In genomic region chr4:41285202-41285876, GRCh38 we compare ENCODE assay signal across 19 cellular contexts.
"Had no signal": no experiment of that assay in that cellular context is flagged by ENCODE, and none has a peak within 500 bp of the region (broad histone marks: within the 10 kb centered on the region; RNA-seq: fewer than 3 reads in every experiment).

No MANE protein-coding gene starts in this region.

- H3K4me3 ChIP-seq: ascending aorta, esophagus muscularis mucosa, heart left ventricle, neural progenitor cell, stomach, thoracic aorta had no signal

- H3K4me1 ChIP-seq: ascending aorta, neural progenitor cell had no signal

- H3K9ac ChIP-seq: neural progenitor cell, parathyroid adenoma had no signal

- H3K36me3 ChIP-seq: ascending aorta, esophagus muscularis mucosa, heart left ventricle, neural progenitor cell, stomach, thoracic aorta had no signal

- H3K79me2 ChIP-seq: parathyroid adenoma had no signal

- H3K27ac ChIP-seq: ascending aorta, esophagus muscularis mucosa, heart left ventricle, neural progenitor cell, stomach, thoracic aorta had no signal

- H3K27me3 ChIP-seq: ascending aorta, esophagus muscularis mucosa, heart left ventricle, neural progenitor cell had no signal

- H3K9me3 ChIP-seq: ascending aorta, esophagus muscularis mucosa, stomach, thoracic aorta had no signal

- ATAC-seq: activated CD8-positive, alpha-beta T cell treated with anti-CD3 and anti-CD28 coated beads for 36 hours; activated T-cell treated with anti-CD3 and anti-CD28 coated beads, Interleukin-2, amount 50 U/mL, for 72 hours; heart left ventricle; left lobe of liver had no signal

- DNase-seq: activated CD4-positive, alpha-beta T cell treated with anti-CD3 and anti-CD28 coated beads for 4 hours; activated CD8-positive, alpha-beta memory T cell treated with anti-CD3 and anti-CD28 coated beads, Interleukin-2, amount 50 U/mL, for 4 hours; activated CD8-positive, alpha-beta T cell treated with anti-CD3 and anti-CD28 coated beads for 36 hours; activated gamma-delta T cell treated with Interleukin-2 at 50 U/mL for 16 hours; activated naive CD8-positive, alpha-beta T cell treated with anti-CD3 and anti-CD28 coated beads for 36 hours; activated T-cell treated with anti-CD3 and anti-CD28 coated beads, Interleukin-2, amount 50 U/mL, for 72 hours; foreskin melanocyte; heart left ventricle; islet precursor cell; retina; stimulated activated CD4-positive, alpha-beta T cell treated with anti-CD3 and anti-CD28 coated beads, Interleukin-4, amount 100 ng/mL, for 4 hours; stomach; T-helper 9 cell had no signal

- H3K4me2 ChIP-seq: neural progenitor cell had no signal
